Comparison of ENCODE assay signal across 21 cellular contexts in the genomic region with DNA sequence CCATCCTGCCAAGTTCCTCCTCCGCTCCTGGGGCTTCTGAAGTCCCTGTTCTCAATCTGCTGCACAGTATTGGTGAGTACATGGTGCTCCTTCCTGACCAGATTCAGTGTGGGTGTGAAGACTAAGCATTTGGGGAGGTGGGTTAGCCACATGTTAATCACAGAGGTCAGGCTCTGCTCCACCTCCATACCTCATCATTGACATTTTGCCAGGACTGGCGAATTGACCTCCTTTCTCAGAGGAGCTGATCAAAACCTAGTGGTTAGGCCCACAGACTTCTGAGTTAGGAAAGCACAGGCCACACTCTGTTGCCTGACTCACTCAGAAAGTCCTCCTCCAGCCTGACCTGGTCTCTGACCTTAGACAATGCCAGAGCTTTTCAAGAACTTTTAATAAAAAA. TPM values are rescaled to one million over a fixed set of nuclear protein-coding genes. Genes with fewer than 3 reads are reported as not detected.
DNase-seq lines count a peak whose midpoint lies in the region; TF ChIP-seq lines count a peak whose summit lies in the region.
"Had no signal": no experiment of that assay in that cellular context is flagged by ENCODE, and none has a peak within 500 bp of the region (broad histone marks: within the 10 kb centered on the region; RNA-seq: fewer than 3 reads in every experiment).

No MANE protein-coding gene starts in this region.

- no peaks in the 10 kb centered on the region; the same call in 1 of the 2 replicates for H3K27me3 ChIP-seq in H7 (ENCODE audit: control insufficient read depth, insufficient read depth, low read length)
- H3K27me3 ChIP-seq: cardiac muscle cell, right lobe of liver had no signal

- no peaks in the 10 kb centered on the region for H3K9me3 ChIP-seq in OCI-LY7 (ENCODE audit: low read length)
- H3K9me3 ChIP-seq: right lobe of liver had no signal

- no peak overlapping the region for H3K4me3 ChIP-seq in GM12864 (ENCODE audit: low read depth, low read length)
- H3K4me3 ChIP-seq in skeletal muscle cell (ENCODE audit: low read depth, low read length): no peak overlapping the region
- no peak overlapping the region for H3K4me3 ChIP-seq in H7 (ENCODE audit: insufficient read depth, low read depth, low read length)
- no peak overlapping the region for H3K4me3 ChIP-seq in OCI-LY7 (ENCODE audit: low read depth, low read length, poor library complexity, severe bottlenecking)
- H3K4me3 ChIP-seq: cardiac muscle cell, GM23338, right lobe of liver had no signal

- POLR2A ChIA-PET in OCI-LY7 (lab: Charles Lee): interaction anchor here (0.5 kb wide), 1 partner anchor 252 kb away, joined by 7 read pairs; no protein-coding TSS in a partner anchor

- no peak overlapping the region for H2AFZ ChIP-seq in OCI-LY7 (ENCODE audit: low read length)
- H2AFZ ChIP-seq: GM23338, parathyroid adenoma had no signal

- intact Hi-C loops in OCI-LY7 (cut with micrococcal nuclease; ENCODE audit: unreplicated experiment): loop anchor here (10.0 kb wide), 1 partner anchor 296 kb away; no protein-coding TSS in a partner anchor

- H3K4me2 ChIP-seq in OCI-LY7 (ENCODE audit: low read length): no peak overlapping the region
- H3K4me2 ChIP-seq: GM23338 had no signal

- CTCF ChIA-PET in OCI-LY7 (lab: Charles Lee; ENCODE audit: unreplicated experiment): interaction anchor here (1.2 kb wide), 1 partner anchor 9 kb away, joined by 3 read pairs; no protein-coding TSS in a partner anchor

- no peaks in the 10 kb centered on the region for H4K20me1 ChIP-seq in OCI-LY7 (ENCODE audit: insufficient read depth, low read length)

- in situ Hi-C loops in GM13977 (cut with MboI; ENCODE audit: low pct_unique_long_range_greater_than_20kb, low sequenced_read_pairs, unreplicated experiment): loop anchor here (25.0 kb wide), 2 partner anchors 286 to 289 kb away; a partner anchor contains a TSS

- H3K36me3 ChIP-seq in H7 (replicated peaks; ENCODE audit: control insufficient read depth, insufficient read depth, low read length): no peaks in the 10 kb centered on the region
- no peaks in the 10 kb centered on the region for H3K36me3 ChIP-seq in OCI-LY7 (ENCODE audit: insufficient read depth, low read length)
- H3K36me3 ChIP-seq: cardiac muscle cell, right lobe of liver had no signal

- no peaks in the 10 kb centered on the region for H3K79me2 ChIP-seq in OCI-LY7 (ENCODE audit: insufficient read depth, low read depth, low read length)
- H3K79me2 ChIP-seq: parathyroid adenoma had no signal

- no peak overlapping the region for H3K27ac ChIP-seq in OCI-LY7 (ENCODE audit: low read depth, low read length, poor library complexity, severe bottlenecking)
- H3K27ac ChIP-seq: cardiac muscle cell, parathyroid adenoma, right lobe of liver, RWPE1 had no signal

- no TSS peak for BruUV-seq in OCI-LY7 (replicated peaks; lab: Mats Ljungman, UMichigan)

- DNase-seq in GM12864 (ENCODE audit: low read depth) (peak; percentile 33), GM13977 (ENCODE audit: low spot score) (peak; percentile 35), LHCN-M2 (ENCODE audit: low read depth) (peak; percentile 15), skeletal muscle cell (ENCODE audit: low read depth) (peak; percentile 44), H7 (no peak), islet precursor cell (no peak), OCI-LY7 (ENCODE audit: low spot score) (no peak)
- DNase-seq: activated CD8-positive, alpha-beta memory T cell treated with anti-CD3 and anti-CD28 coated beads, Interleukin-2, amount 10 ng/mL, durations not matched to agents 7 days and 5 days; activated gamma-delta T cell; amygdala; COR-L47; immature natural killer cell; left ventricle myocardium superior; NCI-H1092 treated with DMSO at 0.1 percent for 48 hours; NCI-H2081 treated with DMSO at 0.1 percent for 48 hours; NCI-H510A; right lobe of liver had no signal

- TF ChIP-seq CTCF in GM12864 (IDR thresholded peaks at IDR 0.05; ENCODE audit: low read depth, low read length, missing control alignments) (no peak), GM13977 (IDR thresholded peaks at IDR 0.05; ENCODE audit: extremely low read depth, insufficient read depth, missing control alignments) (no peak), OCI-LY7 (conservative IDR thresholded peaks at IDR 0.05; ENCODE audit: low read length) (no peak)

- no peaks in the 10 kb centered on the region for H3K9me2 ChIP-seq in OCI-LY7 (ENCODE audit: insufficient read depth, low read length)

- H3K4me1 ChIP-seq in OCI-LY7 (ENCODE audit: insufficient read depth, low read length, poor library complexity, severe bottlenecking): no peaks in the 10 kb centered on the region
- H3K4me1 ChIP-seq: parathyroid adenoma, right lobe of liver had no signal

RNA-seq across cellular contexts. Expression of a gene that starts 8.4 kb away (rescaled TPM):
- total RNA-seq in LHCN-M2 (2014; rRNA removed) (1,978 and 2,526 TPM in 2 replicates), OCI-LY7 (2022) (2,562 and 2,567 TPM in 2 replicates)
- 3,918 TPM for polyA plus RNA-seq in LHCN-M2 (2012)
- total RNA-seq in H7 (2014; rRNA removed; shearing (Covaris generic)): 2,542 and 3,503 TPM in 2 replicates
- total RNA-seq in OCI-LY7 (2014; rRNA removed; shearing (Covaris generic)): 3,737 and 4,080 TPM in 2 replicates

Comparison
In these comparisons a context has a peak if more than half of its experiments do, and no peak if none do; other contexts are left out.
1. DNase-seq: peak in GM12864 (single experiment), GM13977 (single experiment), LHCN-M2 (single experiment) and skeletal muscle cell (single experiment); none in H7 (single experiment), islet precursor cell (single experiment) and OCI-LY7 (single experiment).